Comparison of ENCODE assay signal across 15 cellular contexts in genomic region chr6:89597372-89597771, GRCh38.
"Had no signal": no experiment of that assay in that cellular context is flagged by ENCODE, and none has a peak within 500 bp of the region (broad histone marks: within the 10 kb centered on the region; RNA-seq: fewer than 3 reads in every experiment).

No MANE protein-coding gene starts in this region.

- DNase-seq: activated naive CD8-positive, alpha-beta T cell treated with anti-CD3 and anti-CD28 coated beads, Interleukin-2, amount 50 U/mL, for 24 hours; activated T-cell treated with anti-CD3 and anti-CD28 coated beads, Interleukin-2, amount 50 U/mL, for 72 hours; anterior cingulate cortex; central memory CD4-positive, alpha-beta T cell; dorsolateral prefrontal cortex; occipital lobe; posterior cingulate gyrus; sigmoid colon; stimulated activated CD4-positive, alpha-beta T cell treated with anti-CD3 and anti-CD28 coated beads, Interleukin-4, amount 100 ng/mL, for 4 hours; stimulated activated naive CD4-positive, alpha-beta T cell; T-helper 9 cell had no signal

- H3K27ac Mint-ChIP-seq: activated naive CD8-positive, alpha-beta T cell treated with anti-CD3 and anti-CD28 coated beads, Interleukin-2, amount 50 U/mL, for 24 hours; activated T-cell treated with anti-CD3 and anti-CD28 coated beads, Interleukin-2, amount 50 U/mL, for 72 hours; endodermal cell had no signal

- H3K9me3 Mint-ChIP-seq: endodermal cell had no signal

- H3K27me3 Mint-ChIP-seq: activated naive CD8-positive, alpha-beta T cell treated with anti-CD3 and anti-CD28 coated beads, Interleukin-2, amount 50 U/mL, for 24 hours; brain; memory B cell had no signal

- ATAC-seq: activated CD4-positive, CD25-positive, alpha-beta regulatory T cell treated with anti-CD3 and anti-CD28 coated beads, Interleukin-2, amount 50 U/mL, for 24 hours; activated naive CD8-positive, alpha-beta T cell treated with anti-CD3 and anti-CD28 coated beads, Interleukin-2, amount 50 U/mL, for 24 hours; activated T-cell treated with anti-CD3 and anti-CD28 coated beads, Interleukin-2, amount 50 U/mL, for 72 hours had no signal

- H3K4me3 Mint-ChIP-seq: activated naive CD8-positive, alpha-beta T cell treated with anti-CD3 and anti-CD28 coated beads, Interleukin-2, amount 50 U/mL, for 24 hours; activated T-cell treated with anti-CD3 and anti-CD28 coated beads, Interleukin-2, amount 50 U/mL, for 72 hours; brain; endodermal cell; memory B cell had no signal

- H3K4me1 Mint-ChIP-seq: brain had no signal
